10 cellular contexts compared by ENCODE assay signal in genomic region chr3:177816667-177817208, GRCh38.
DNase-seq lines count a peak whose midpoint lies in the region; ATAC-seq, FAIRE-seq and TF ChIP-seq lines count a peak whose summit lies in the region.
"Had no signal": no experiment of that assay in that cellular context is flagged by ENCODE, and none has a peak within 500 bp of the region (broad histone marks: within the 10 kb centered on the region; RNA-seq: fewer than 3 reads in every experiment).

No MANE protein-coding gene starts in this region.

- H3K4me2 ChIP-seq in H1 (ENCODE audit: insufficient read depth in 1 of 2, low read depth in 2 of 2, low read length in 2 of 2) (no peak overlapping the region), mesenchymal stem cell (ENCODE audit: low read length, poor library complexity, severe bottlenecking) (no peak overlapping the region)

- H2BK120ac ChIP-seq in H1 (replicated peaks; ENCODE audit: low read depth, low read length) (no peak overlapping the region), mesenchymal stem cell (ENCODE audit: low read depth, low read length) (no peak overlapping the region)

- no peak overlapping the region for H2BK20ac ChIP-seq in H1 (ENCODE audit: low read length)

- FAIRE-seq in H1 (lab: Jason Lieb, UNC): no peak

- H2AFZ ChIP-seq in H1 (ENCODE audit: low read length) (peak overlapping the region; percentile 78), mesenchymal stem cell (ENCODE audit: low read depth, low read length) (no peak overlapping the region)

- no peaks in the 10 kb centered on the region for H3K27me3 ChIP-seq in H1 (replicated peaks in 1 of 4; ENCODE audit: control insufficient read depth in 3 of 4, extremely low read depth in 1 of 4, insufficient read depth in 3 of 4, low read length in 3 of 4)
- H3K27me3 ChIP-seq in mesenchymal stem cell (ENCODE audit: control insufficient read depth in 1 of 2, insufficient read depth in 1 of 2, low read length in 2 of 2): no peaks in the 10 kb centered on the region

- H3K27ac ChIP-seq in H1 (ENCODE audit: low read depth, low read length): no peak overlapping the region
- H3K27ac ChIP-seq in mesenchymal stem cell (ENCODE audit: low read length, poor library complexity, severe bottlenecking): peak overlapping the region; percentile 2

- H3K23ac ChIP-seq in H1 (ENCODE audit: insufficient read length): no peak overlapping the region
- H3K23ac ChIP-seq in mesenchymal stem cell (ENCODE audit: low read length in 2 of 2): no peak overlapping the region

- H3K4ac ChIP-seq in H1 (replicated peaks; ENCODE audit: insufficient read length, low read depth, low read length) (no peak overlapping the region), mesenchymal stem cell (ENCODE audit: low read depth in 1 of 2, low read length in 2 of 2) (no peak overlapping the region)

- DNase-seq in ACHN: peak; percentile 75
- peak; percentile 13 for DNase-seq in NB4 (ENCODE audit: low read depth)
- DNase-seq in H1 (ENCODE audit: low read depth in 1 of 2, low spot score in 2 of 2): no peak
- DNase-seq in mesenchymal stem cell: no peak
- DNase-seq in activated CD4-positive, alpha-beta T cell treated with anti-CD3 and anti-CD28 coated beads for 48 hours: no peak
- no peak for DNase-seq in activated CD4-positive, alpha-beta T cell treated with anti-CD3 and anti-CD28 coated beads for 4 hours
- DNase-seq: CD4-positive, alpha-beta memory T cell; SHP77 had no signal

- POLR2A ChIA-PET in H1 (lab: Charles Lee; ENCODE audit: partially characterized antibody): no interaction called here

- H3K14ac ChIP-seq in H1 (ENCODE audit: insufficient read length) (no peak overlapping the region), mesenchymal stem cell (ENCODE audit: low read length in 2 of 2) (no peak overlapping the region)

- no peak overlapping the region for H2BK12ac ChIP-seq in H1 (ENCODE audit: low read depth, low read length)
- no peak overlapping the region for H2BK12ac ChIP-seq in mesenchymal stem cell (ENCODE audit: low read length in 2 of 2)

- H4K8ac ChIP-seq in H1 (ENCODE audit: extremely low read depth, insufficient read depth, low read length) (no peak overlapping the region), mesenchymal stem cell (ENCODE audit: low read length) (no peak overlapping the region)

- TF ChIP-seq RAD21 in H1 (IDR thresholded peaks at IDR 0.05 in 1 of 2, conservative IDR thresholded peaks at IDR 0.05 in 1 of 2; ENCODE audit: low read depth in 2 of 2, low read length in 2 of 2): peak; percentile 15 to 50

- H2BK15ac ChIP-seq in H1 (ENCODE audit: low read length) (no peak overlapping the region), mesenchymal stem cell (ENCODE audit: low read depth, poor library complexity, severe bottlenecking) (no peak overlapping the region)

- H3K4me3 ChIP-seq in NB4 (ENCODE audit: low read depth, low read length): no peak overlapping the region
- H3K4me3 ChIP-seq in H1 (ENCODE audit: extremely low read depth in 1 of 4, insufficient read depth in 2 of 4, low read depth in 3 of 4, low read length in 4 of 4): no peak overlapping the region
- no peak overlapping the region for H3K4me3 ChIP-seq in mesenchymal stem cell (ENCODE audit: insufficient read depth in 1 of 2, low read depth in 1 of 2, low read length in 2 of 2)

- H3K23me2 ChIP-seq in H1 (ENCODE audit: low read depth, low read length): no peaks in the 10 kb centered on the region

- no peak for TF ChIP-seq CTCF in NB4 (IDR thresholded peaks at IDR 0.05; ENCODE audit: low read depth, low read length)
- peak in 2 of 3 experiments; percentile 8 to 23; a peak in 2 of 4 replicates for TF ChIP-seq CTCF in H1 (IDR thresholded peaks at IDR 0.05; ENCODE audit: control extremely low read depth in 1 of 3, insufficient read depth in 1 of 3, low read depth in 1 of 3, low read length in 3 of 3)

- no peaks in the 10 kb centered on the region for H3K79me2 ChIP-seq in H1 (ENCODE audit: control insufficient read depth in 1 of 2, insufficient read depth in 2 of 2, low read length in 2 of 2)

- no peak overlapping the region for H3K56ac ChIP-seq in H1 (replicated peaks; ENCODE audit: insufficient read length, low read depth, low read length)

- H4K20me1 ChIP-seq in H1 (replicated peaks in 1 of 2; ENCODE audit: control insufficient read depth in 1 of 2, insufficient read depth in 2 of 2, low read length in 2 of 2): no peaks in the 10 kb centered on the region

- H2BK5ac ChIP-seq in H1 (ENCODE audit: low read depth, low read length) (no peak overlapping the region), mesenchymal stem cell (ENCODE audit: low read depth, low read length, poor library complexity, severe bottlenecking) (no peak overlapping the region)

- no peak overlapping the region for H2AK5ac ChIP-seq in H1 (ENCODE audit: low read depth, low read length)
- no peak overlapping the region for H2AK5ac ChIP-seq in mesenchymal stem cell (ENCODE audit: low read length, severe bottlenecking)

- no peak overlapping the region for H3K18ac ChIP-seq in H1 (ENCODE audit: extremely low read depth, low read length)
- H3K18ac ChIP-seq in mesenchymal stem cell (ENCODE audit: low read depth in 1 of 2, low read length in 2 of 2): no peak overlapping the region

- H4K91ac ChIP-seq in H1 (replicated peaks; ENCODE audit: insufficient read length, low read length) (no peak overlapping the region), mesenchymal stem cell (ENCODE audit: low read length) (no peak overlapping the region)

- CTCF ChIA-PET in H1 (lab: Charles Lee; ENCODE audit: partially characterized antibody): interaction anchor here (0.6 kb wide), 1 partner anchor 171 kb away, joined by 3 read pairs; no protein-coding TSS in a partner anchor

- 81% methylated on average over 6 of the region's 6 CpGs; no CpG with 5 or more reads in 1 of the 2 experiments for WGBS in H1 (ENCODE audit: extremely low coverage in 1 of 2, insufficient coverage in 1 of 2, insufficient read length in 1 of 2, insufficient replicate concordance in 2 of 2, low coverage in 1 of 2, low lambda C conversion rate in 2 of 2, missing lambda C conversion rate in 1 of 2), 2 experiments
- WGBS in mesenchymal stem cell: 65% methylated on average over 6 of the region's 6 CpGs

- H3K79me1 ChIP-seq in H1 (ENCODE audit: low read depth, low read length) (no peaks in the 10 kb centered on the region), mesenchymal stem cell (replicated peaks; ENCODE audit: low read length, poor library complexity, severe bottlenecking) (no peaks in the 10 kb centered on the region)

- no peak for TF ChIP-seq POLR2A in NB4 (IDR thresholded peaks at IDR 0.05; ENCODE audit: extremely low read depth, insufficient read length)
- TF ChIP-seq POLR2A in H1 (IDR thresholded peaks at IDR 0.05; ENCODE audit: control extremely low read depth in 1 of 2, low read depth in 2 of 2, low read length in 2 of 2): no peak

- H3K9me3 ChIP-seq in H1 (ENCODE audit: insufficient read depth in 2 of 2, low read depth in 1 of 2, low read length in 1 of 2): no peaks in the 10 kb centered on the region
- no peaks in the 10 kb centered on the region for H3K9me3 ChIP-seq in mesenchymal stem cell (ENCODE audit: control insufficient read depth, low read length)

- no peak for TF ChIP-seq EP300 in H1 (IDR thresholded peaks at IDR 0.05; ENCODE audit: borderline replicate concordance in 1 of 2, low read depth in 2 of 2, low read length in 2 of 2)

- in situ Hi-C loops in ACHN (cut with HindIII; ENCODE audit: low pct_ligation_motif_present, low pct_unique_long_range_greater_than_20kb, low sequenced_read_pairs): no loop called here

- ATAC-seq in HG02840 (IDR thresholded peaks at IDR 0.05; ENCODE audit: low FRiP score, unreplicated experiment) (no peak), GM18868 (IDR thresholded peaks at IDR 0.05; ENCODE audit: unreplicated experiment) (no peak)

- H4K5ac ChIP-seq in H1 (ENCODE audit: insufficient read length, low read depth, low read length): no peak overlapping the region

- H3K36me3 ChIP-seq in H1 (ENCODE audit: control insufficient read depth in 2 of 4, insufficient read depth in 4 of 4, low read length in 3 of 4) (no peaks in the 10 kb centered on the region), mesenchymal stem cell (ENCODE audit: control insufficient read depth in 1 of 2, insufficient read depth in 2 of 2, low read depth in 1 of 2, low read length in 2 of 2) (no peaks in the 10 kb centered on the region)

- H3K9ac ChIP-seq in H1 (replicated peaks in 1 of 4; ENCODE audit: extremely low read depth in 1 of 4, low read depth in 3 of 4, low read length in 3 of 4): no peak overlapping the region
- no peak overlapping the region for H3K9ac ChIP-seq in mesenchymal stem cell (ENCODE audit: low read length)

- H3K4me1 ChIP-seq in H1 (replicated peaks in 1 of 4; ENCODE audit: control insufficient read depth in 3 of 4, insufficient read depth in 4 of 4, low read length in 3 of 4): no peaks in the 10 kb centered on the region
- H3K4me1 ChIP-seq in mesenchymal stem cell (ENCODE audit: control insufficient read depth, insufficient read depth, low read depth, low read length): peaks cover 4% of the 10 kb centered on the region

TF ChIP-seq in H1, 55 proteins besides CTCF, POLR2A, EP300 and RAD21 (continues in another document):
- TF ChIP-seq NRF1 (IDR thresholded peaks at IDR 0.05; ENCODE audit: low read depth, low read length): no peak
- TF ChIP-seq KDM5A (IDR thresholded peaks at IDR 0.05; ENCODE audit: low read length): no peak
- no peak for TF ChIP-seq CBX8 (IDR thresholded peaks at IDR 0.05; ENCODE audit: borderline replicate concordance, low read depth, low read length)
- no peak for TF ChIP-seq ATF3 (IDR thresholded peaks at IDR 0.05; ENCODE audit: insufficient read depth, low read depth, low read length)
- no peak for TF ChIP-seq KDM4A (IDR thresholded peaks at IDR 0.05; ENCODE audit: low read depth, low read length, severe bottlenecking)
- TF ChIP-seq NANOG (IDR thresholded peaks at IDR 0.05; ENCODE audit: insufficient read depth, low read depth, low read length, poor library complexity, severe bottlenecking): no peak
- TF ChIP-seq CHD2 (IDR thresholded peaks at IDR 0.05; ENCODE audit: low read length): no peak
- no peak for TF ChIP-seq ZNF274 (IDR thresholded peaks at IDR 0.05; ENCODE audit: borderline replicate concordance, extremely low read depth, low read length)
- no peak for TF ChIP-seq RNF2 (IDR thresholded peaks at IDR 0.05; ENCODE audit: borderline replicate concordance, low read depth, low read length, missing control alignments, poor library complexity, severe bottlenecking)
- no peak for TF ChIP-seq TAF1 (IDR thresholded peaks at IDR 0.05; ENCODE audit: low read depth, low read length)
- no peak for TF ChIP-seq ASH2L (IDR thresholded peaks at IDR 0.05; ENCODE audit: low read length)
- no peak for TF ChIP-seq SP2 (IDR thresholded peaks at IDR 0.05; ENCODE audit: low read length)
- TF ChIP-seq TEAD4 (IDR thresholded peaks at IDR 0.05; ENCODE audit: low read depth, low read length): no peak
- no peak for TF ChIP-seq FOSL1 (IDR thresholded peaks at IDR 0.05; ENCODE audit: insufficient read depth, low read depth, low read length)
- TF ChIP-seq SIRT6 (IDR thresholded peaks at IDR 0.05; ENCODE audit: low read length): no peak

Comparison
In these comparisons a context has a peak if more than half of its experiments do, and no peak if none do; other contexts are left out.
1. DNase-seq: peak in ACHN (single experiment) and NB4 (single experiment); none in H1 (0 of 2), mesenchymal stem cell (single experiment), activated CD4-positive, alpha-beta T cell treated with anti-CD3 and anti-CD28 coated beads for 48 hours (single experiment) and activated CD4-positive, alpha-beta T cell treated with anti-CD3 and anti-CD28 coated beads for 4 hours (0 of 2).